Comparison of ENCODE assay signal across 16 cellular contexts in the genomic region with DNA sequence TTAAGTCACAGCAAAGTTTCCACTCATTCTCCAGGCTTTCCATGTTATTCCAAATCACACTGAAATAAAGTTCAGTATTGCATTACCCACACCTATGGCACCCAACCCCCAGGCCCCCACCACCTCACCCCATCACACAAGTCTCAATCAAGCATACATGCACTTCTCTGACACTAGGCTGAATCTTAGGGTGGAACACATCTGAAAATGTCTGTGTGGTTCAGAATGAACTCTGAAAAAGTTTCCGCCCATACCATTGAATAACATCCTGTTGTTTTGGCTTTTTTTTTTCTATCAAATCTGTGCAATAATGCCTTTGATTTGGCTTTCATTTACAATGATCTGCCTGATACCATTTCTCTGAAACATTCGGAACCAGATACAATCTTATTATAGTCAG. TPM values are rescaled to one million over a fixed set of nuclear protein-coding genes. Genes with fewer than 3 reads are reported as not detected.
A peak's percentile ranks its signal among the peaks of the same experiment; 100 is the strongest.
DNase-seq lines count a peak whose midpoint lies in the region; ATAC-seq, FAIRE-seq and TF ChIP-seq lines count a peak whose summit lies in the region.
"Had no signal": no experiment of that assay in that cellular context is flagged by ENCODE, and none has a peak within 500 bp of the region (broad histone marks: within the 10 kb centered on the region; RNA-seq: fewer than 3 reads in every experiment).

No MANE protein-coding gene starts in this region.

- H3K27me3 ChIP-seq in CD4-positive, alpha-beta T cell (ENCODE audit: control insufficient read depth, insufficient read depth, low read length): no peaks in the 10 kb centered on the region

- H3K27ac Mint-ChIP-seq in CD4-positive, alpha-beta T cell: peak overlapping the region; percentile 99
- H3K27ac Mint-ChIP-seq in T-helper 1 cell treated with Interleukin-12 subunit alpha and Interleukin-12 subunit beta and Interleukin-4 antibody, amounts not matched to agents 30 μg/mL and 1 μg/mL, for 36 hours: peak overlapping the region; percentile 97
- peak overlapping the region; percentile 98 for H3K27ac Mint-ChIP-seq in activated T-helper 17 cell treated with anti-CD3 and anti-CD28 coated beads, Interleukin-2, amount 50 U/mL, for 72 hours
- H3K27ac Mint-ChIP-seq: H9 had no signal

- no peak for FAIRE-seq in HTR-8/SVneo (lab: Jason Lieb, UNC)

- H3K36me3 ChIP-seq in mucosa of descending colon (ENCODE audit: low read depth): no peaks in the 10 kb centered on the region

- ATAC-seq in CD4-positive, alpha-beta T cell (ENCODE audit: poor library complexity): peak; percentile 46
- peak; percentile 7 for ATAC-seq in activated T-helper 17 cell treated with anti-CD3 and anti-CD28 coated beads, Interleukin-2, amount 50 U/mL, for 72 hours (replicated peaks)
- ATAC-seq in mucosa of descending colon: peak; percentile 39
- no peak for ATAC-seq in GM18519 (IDR thresholded peaks at IDR 0.05; ENCODE audit: low FRiP score, unreplicated experiment)
- ATAC-seq: Panc1 had no signal

- no peaks in the 10 kb centered on the region for H3K4me1 ChIP-seq in mucosa of descending colon (ENCODE audit: low read depth)

- no peak for TF ChIP-seq CTCF in CD4-positive, alpha-beta T cell (IDR thresholded peaks at IDR 0.05)
- no peak for TF ChIP-seq CTCF in mucosa of descending colon (IDR thresholded peaks at IDR 0.05)

- no peaks in the 10 kb centered on the region for H3K27me3 Mint-ChIP-seq in CD4-positive, alpha-beta T cell
- H3K27me3 Mint-ChIP-seq in T-helper 1 cell treated with Interleukin-12 subunit alpha and Interleukin-12 subunit beta and Interleukin-4 antibody, amounts not matched to agents 30 μg/mL and 1 μg/mL, for 36 hours (ENCODE audit: low read depth): no peaks in the 10 kb centered on the region
- no peaks in the 10 kb centered on the region for H3K27me3 Mint-ChIP-seq in activated T-helper 17 cell treated with anti-CD3 and anti-CD28 coated beads, Interleukin-2, amount 50 U/mL, for 72 hours
- H3K27me3 Mint-ChIP-seq: stimulated activated naive B cell treated with anti-CD40 and anti-IgM and Interleukin-4, amounts not matched to agents 10 μg/mL and 1 μg/mL and 100 μg/mL, for 72 hours had no signal

- H3K9me3 ChIP-seq in CD4-positive, alpha-beta T cell (ENCODE audit: control insufficient read depth, low read length): no peaks in the 10 kb centered on the region
- no peaks in the 10 kb centered on the region for H3K9me3 ChIP-seq in mucosa of descending colon

- POLR2A ChIA-PET in CD4-positive, alpha-beta T cell (lab: Charles Lee): interaction anchor here (0.7 to 18.0 kb wide), 17 partner anchors 11 to 536 kb away, joined by 3 to 683 read pairs (median 17); partner anchors contain the start of genes GBP4, LRRC8B, LRRC8C and LRRC8D

- H3K4me3 ChIP-seq in mucosa of descending colon: no peak overlapping the region

- peak; percentile 40 to 68 (median 52) for DNase-seq in CD4-positive, alpha-beta T cell
- no peak for DNase-seq in mucosa of descending colon
- no peak for DNase-seq in HTR-8/SVneo (ENCODE audit: insufficient read length, low spot score)
- no peak for DNase-seq in GM19238 (ENCODE audit: insufficient read length, low spot score)
- DNase-seq in GF-D8 (lab: John Stamatoyannopoulos, UW): no peak
- DNase-seq: C1 segment of cervical spinal cord; H9; kidney glomerular epithelial cell; NCI-H187; NCI-H526; stimulated activated naive B cell treated with anti-CD40 and anti-IgM and Interleukin-4, amounts not matched to agents 10 μg/mL and 1 μg/mL and 100 μg/mL, for 72 hours; T1000 had no signal

- H3K4me3 Mint-ChIP-seq in CD4-positive, alpha-beta T cell: peak overlapping the region; percentile 56
- peak overlapping the region; percentile 35 for H3K4me3 Mint-ChIP-seq in T-helper 1 cell treated with Interleukin-12 subunit alpha and Interleukin-12 subunit beta and Interleukin-4 antibody, amounts not matched to agents 30 μg/mL and 1 μg/mL, for 36 hours
- peak overlapping the region; percentile 77 for H3K4me3 Mint-ChIP-seq in activated T-helper 17 cell treated with anti-CD3 and anti-CD28 coated beads, Interleukin-2, amount 50 U/mL, for 72 hours
- H3K4me3 Mint-ChIP-seq: H9; stimulated activated naive B cell treated with anti-CD40 and anti-IgM and Interleukin-4, amounts not matched to agents 10 μg/mL and 1 μg/mL and 100 μg/mL, for 72 hours had no signal

- no peaks in the 10 kb centered on the region for H3K36me3 Mint-ChIP-seq in CD4-positive, alpha-beta T cell (ENCODE audit: low read depth)
- peaks cover 12% of the 10 kb centered on the region for H3K36me3 Mint-ChIP-seq in T-helper 1 cell treated with Interleukin-12 subunit alpha and Interleukin-12 subunit beta and Interleukin-4 antibody, amounts not matched to agents 30 μg/mL and 1 μg/mL, for 36 hours (ENCODE audit: low read depth)
- H3K36me3 Mint-ChIP-seq in activated T-helper 17 cell treated with anti-CD3 and anti-CD28 coated beads, Interleukin-2, amount 50 U/mL, for 72 hours (ENCODE audit: low read depth): peaks cover 46% of the 10 kb centered on the region

- peaks cover 94% of the 10 kb centered on the region for H3K4me1 Mint-ChIP-seq in CD4-positive, alpha-beta T cell (ENCODE audit: low read depth)
- peaks cover 84% of the 10 kb centered on the region for H3K4me1 Mint-ChIP-seq in T-helper 1 cell treated with Interleukin-12 subunit alpha and Interleukin-12 subunit beta and Interleukin-4 antibody, amounts not matched to agents 30 μg/mL and 1 μg/mL, for 36 hours (ENCODE audit: low read depth)
- peaks cover 70% of the 10 kb centered on the region for H3K4me1 Mint-ChIP-seq in activated T-helper 17 cell treated with anti-CD3 and anti-CD28 coated beads, Interleukin-2, amount 50 U/mL, for 72 hours

- CTCF ChIA-PET in CD4-positive, alpha-beta T cell (lab: Charles Lee): interaction anchor here (1.1 to 5.2 kb wide), 4 partner anchors 16 to 155 kb away, joined by 3 to 84 read pairs (median 9); no protein-coding TSS in a partner anchor

- intact Hi-C loops in CD4-positive, alpha-beta T cell (cut with DNase I, micrococcal nuclease): loop anchor here in 1 of 2 experiments (2.0 kb wide), 1 partner anchor 156 kb away; no protein-coding TSS in a partner anchor
- intact Hi-C loops in mucosa of descending colon (cut with DNase I, micrococcal nuclease): loop anchor here in 1 of 2 donors (10.0 kb wide), 1 partner anchor 122 kb away; no protein-coding TSS in a partner anchor

- no peaks in the 10 kb centered on the region for H3K9me3 Mint-ChIP-seq in CD4-positive, alpha-beta T cell
- H3K9me3 Mint-ChIP-seq in T-helper 1 cell treated with Interleukin-12 subunit alpha and Interleukin-12 subunit beta and Interleukin-4 antibody, amounts not matched to agents 30 μg/mL and 1 μg/mL, for 36 hours: no peaks in the 10 kb centered on the region
- no peaks in the 10 kb centered on the region for H3K9me3 Mint-ChIP-seq in activated T-helper 17 cell treated with anti-CD3 and anti-CD28 coated beads, Interleukin-2, amount 50 U/mL, for 72 hours
- H3K9me3 Mint-ChIP-seq: H9; stimulated activated naive B cell treated with anti-CD40 and anti-IgM and Interleukin-4, amounts not matched to agents 10 μg/mL and 1 μg/mL and 100 μg/mL, for 72 hours had no signal

- H3K27ac ChIP-seq in CD4-positive, alpha-beta T cell (ENCODE audit: low read depth, low read length): peak overlapping the region; percentile 91

RNA-seq across cellular contexts. Expression of gene LRRC8C, which starts 25.8 kb away (rescaled TPM):
- total RNA-seq in CD4-positive, alpha-beta T cell: 10 to 100 TPM; 28.4 to 30.2 TPM
- total RNA-seq in activated T-helper 17 cell treated with anti-CD3 and anti-CD28 coated beads, Interleukin-2, amount 50 U/mL, for 72 hours: 10 to 100 TPM; 27.7 to 50.4 TPM
- 1 to 10 TPM; 1.5 to 5.0 (median 3.0) TPM for total RNA-seq in mucosa of descending colon

Comparison
In these comparisons a context has a peak if more than half of its experiments do, and no peak if none do; other contexts are left out.
1. DNase-seq: peak in CD4-positive, alpha-beta T cell (10 of 10); none in mucosa of descending colon (0 of 3), HTR-8/SVneo (single experiment), GM19238 (single experiment) and GF-D8 (single experiment).
2. RNA of gene LRRC8C, which starts 25.8 kb away (total RNA-seq): 27.7 to 50.4 TPM in activated T-helper 17 cell treated with anti-CD3 and anti-CD28 coated beads, Interleukin-2, amount 50 U/mL, for 72 hours and 28.4 to 30.2 TPM in CD4-positive, alpha-beta T cell; 1.5 to 5.0 TPM in mucosa of descending colon; every median in the first group is over 4 times any median in the second.
3. Peak in every context shown above with its lines, with median percentiles within 50 percentile points of each other: H3K27ac Mint-ChIP-seq and H3K4me3 Mint-ChIP-seq.